ENCODE assay signal across 8 cellular contexts in the genomic region with DNA sequence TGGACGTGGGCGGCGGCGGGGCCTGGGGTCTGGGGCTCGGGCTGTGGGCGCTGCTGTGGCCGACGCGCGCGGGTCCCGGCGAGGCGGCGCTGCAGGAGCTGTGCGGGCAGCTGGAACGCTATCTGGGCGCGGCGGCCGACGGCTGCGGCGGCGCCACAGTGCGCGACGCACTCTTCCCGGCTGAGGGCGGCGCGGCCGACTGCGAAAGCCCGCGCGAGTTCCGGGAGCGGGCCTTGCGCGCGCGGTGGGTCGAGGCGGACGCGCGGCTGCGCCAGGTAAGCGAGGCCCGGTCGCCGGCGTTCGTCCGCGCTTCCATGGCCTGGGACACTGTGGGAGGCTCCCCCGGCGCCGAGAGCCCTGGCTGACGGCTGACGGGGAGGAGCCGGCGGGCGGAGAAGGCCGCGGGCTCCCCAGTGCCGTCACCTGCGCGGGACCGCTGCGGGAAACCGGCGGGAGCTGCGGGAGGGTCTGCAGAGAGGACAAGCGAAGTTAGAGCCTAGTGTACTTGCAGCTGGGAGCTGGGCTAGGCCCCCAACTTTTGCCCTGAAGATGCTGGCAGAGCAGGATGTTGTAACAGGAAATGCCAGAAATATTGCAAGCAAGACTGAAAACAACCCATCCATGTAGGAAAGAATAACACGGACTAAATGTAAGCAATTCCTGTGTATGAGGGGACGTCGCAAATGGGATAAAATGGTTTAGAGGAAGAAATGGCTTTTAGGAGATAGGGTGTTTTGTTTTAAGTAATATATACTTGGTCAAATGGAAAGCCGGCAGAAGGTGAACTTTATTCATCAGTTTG. TPM values are rescaled to one million over a fixed set of nuclear protein-coding genes. Genes with fewer than 3 reads are reported as not detected.
DNase-seq lines count a peak whose midpoint lies in the region; ATAC-seq and TF ChIP-seq lines count a peak whose summit lies in the region.

No MANE protein-coding gene starts in this region.

- H3K9me3 ChIP-seq in neutrophil = no peaks in the 10 kb centered on the region

- H3K9me3 Mint-ChIP-seq in activated T-cell treated with anti-CD3 and anti-CD28 coated beads, Interleukin-2, amount 50 U/mL, for 72 hours = no peaks in the 10 kb centered on the region

- H3K27me3 Mint-ChIP-seq in activated T-cell treated with anti-CD3 and anti-CD28 coated beads, Interleukin-2, amount 50 U/mL, for 72 hours (ENCODE audit: low read depth) = peaks cover 19% of the 10 kb centered on the region

- peak overlapping the region; percentile 83 for H3K4me3 ChIP-seq in fibroblast of pulmonary artery (replicated peaks; ENCODE audit: low read depth, low read length)
- H3K4me3 ChIP-seq in neutrophil (ENCODE audit: low read depth in 1 of 2, low read length in 1 of 2) = peak overlapping the region; percentile 85 to 88

- DNase-seq in NCI-H748 (lab: John Stamatoyannopoulos, UW; ENCODE audit: unreplicated experiment) (peak; percentile 56), NCI-H748 treated with DMSO at 0.1 percent for 48 hours (lab: John Stamatoyannopoulos, UW) (no peak), NCI-H774 (lab: John Stamatoyannopoulos, UW) (peak; percentile 13), fibroblast of pulmonary artery (ENCODE audit: low read depth) (peak; percentile 76)
- DNase-seq in activated T-cell treated with anti-CD3 and anti-CD28 coated beads, Interleukin-2, amount 50 U/mL, for 72 hours = peak; percentile 42 to 57

- TF ChIP-seq CTCF in fibroblast of pulmonary artery (IDR thresholded peaks at IDR 0.05; ENCODE audit: low read length, missing control alignments) = no peak
- TF ChIP-seq CTCF in neutrophil (IDR thresholded peaks at IDR 0.05) = no peak

- H3K4me1 Mint-ChIP-seq in activated T-cell treated with anti-CD3 and anti-CD28 coated beads, Interleukin-2, amount 50 U/mL, for 72 hours (ENCODE audit: low read depth) = peaks cover 42% of the 10 kb centered on the region

- peaks cover 24 to 27% of the 10 kb centered on the region in 2 experiments for H3K4me1 ChIP-seq in neutrophil (ENCODE audit: control insufficient read depth in 1 of 2, insufficient read depth in 1 of 2, low read depth in 1 of 2, low read length in 1 of 2)

- no peaks in the 10 kb centered on the region for H3K27me3 ChIP-seq in neutrophil

- peak overlapping the region; percentile 87 to 94 for H3K4me3 Mint-ChIP-seq in activated T-cell treated with anti-CD3 and anti-CD28 coated beads, Interleukin-2, amount 50 U/mL, for 72 hours

- ATAC-seq in HG02623 (IDR thresholded peaks at IDR 0.05; ENCODE audit: unreplicated experiment) (peak; percentile 16), GM18858 (IDR thresholded peaks at IDR 0.05; ENCODE audit: unreplicated experiment) (no peak)
- ATAC-seq in activated T-cell treated with anti-CD3 and anti-CD28 coated beads, Interleukin-2, amount 50 U/mL, for 72 hours (replicated peaks in 1 of 2) = peak; percentile 36 to 44

- peak overlapping the region; percentile 97 for H3K27ac ChIP-seq in neutrophil

- H3K36me3 ChIP-seq in neutrophil = peaks cover 10% of the 10 kb centered on the region

- peaks cover 4 to 29% of the 10 kb centered on the region in 2 donors for H3K36me3 Mint-ChIP-seq in activated T-cell treated with anti-CD3 and anti-CD28 coated beads, Interleukin-2, amount 50 U/mL, for 72 hours (ENCODE audit: insufficient read depth in 2 of 2)

- H3K27ac Mint-ChIP-seq in activated T-cell treated with anti-CD3 and anti-CD28 coated beads, Interleukin-2, amount 50 U/mL, for 72 hours = peak overlapping the region; percentile 98

RNA-seq across cellular contexts. Expression of a gene that starts 0.8 kb away (rescaled TPM):
- 1 to 10 TPM; 5.9 to 8.2 TPM for total RNA-seq in activated T-cell treated with anti-CD3 and anti-CD28 coated beads, Interleukin-2, amount 50 U/mL, for 72 hours

RNA-seq across cellular contexts. Expression of a gene that starts 4.4 kb away (rescaled TPM):
- not detected for total RNA-seq in activated T-cell treated with anti-CD3 and anti-CD28 coated beads, Interleukin-2, amount 50 U/mL, for 72 hours
